Comparison of ENCODE assay signal across 1 cellular context in genomic region chr18:77138270-77138669, GRCh38.
TF ChIP-seq lines count a peak whose summit lies in the region.

No MANE protein-coding gene starts in this region.

TF ChIP-seq in WTC11, 78 proteins besides CTCF, POLR2A, EP300 and RAD21:
- no peak for TF ChIP-seq ZNF317 (CRISPR knock-in tag; IDR thresholded peaks at IDR 0.05; ENCODE audit: borderline replicate concordance, low read depth)
- no peak for TF ChIP-seq MXD4 (CRISPR knock-in tag; IDR thresholded peaks at IDR 0.05; ENCODE audit: borderline replicate concordance)
- no peak for TF ChIP-seq ATF3 (CRISPR knock-in tag; conservative IDR thresholded peaks at IDR 0.05)
- TF ChIP-seq MLX (CRISPR knock-in tag; IDR thresholded peaks at IDR 0.05), result no peak
- TF ChIP-seq NFYB (CRISPR knock-in tag; conservative IDR thresholded peaks at IDR 0.05; ENCODE audit: low read depth), result no peak
- TF ChIP-seq OVOL2 (CRISPR knock-in tag; IDR thresholded peaks at IDR 0.05; ENCODE audit: borderline replicate concordance), result no peak
- no peak for TF ChIP-seq ZNF281 (CRISPR knock-in tag; IDR thresholded peaks at IDR 0.05)
- no peak for TF ChIP-seq NR2C2 (CRISPR knock-in tag; IDR thresholded peaks at IDR 0.05)
- TF ChIP-seq STAT6 (CRISPR knock-in tag; conservative IDR thresholded peaks at IDR 0.05; ENCODE audit: low read depth), result no peak
- no peak for TF ChIP-seq NFATC4 (CRISPR knock-in tag; IDR thresholded peaks at IDR 0.05)
- TF ChIP-seq PREB (CRISPR knock-in tag; IDR thresholded peaks at IDR 0.05; ENCODE audit: borderline replicate concordance), result no peak
- TF ChIP-seq NR1H2 (CRISPR knock-in tag; IDR thresholded peaks at IDR 0.05), result no peak
- no peak for TF ChIP-seq E2F4 (CRISPR knock-in tag; IDR thresholded peaks at IDR 0.05; ENCODE audit: borderline replicate concordance, low read depth)
- no peak for TF ChIP-seq TEAD1 (CRISPR knock-in tag; IDR thresholded peaks at IDR 0.05)
- TF ChIP-seq USF2 (CRISPR knock-in tag; IDR thresholded peaks at IDR 0.05), result no peak
- TF ChIP-seq GTF2I (CRISPR knock-in tag; conservative IDR thresholded peaks at IDR 0.05), result no peak
- TF ChIP-seq GABPB1 (CRISPR knock-in tag; IDR thresholded peaks at IDR 0.05), result no peak
- no peak for TF ChIP-seq ZNF219 (CRISPR knock-in tag; IDR thresholded peaks at IDR 0.05; ENCODE audit: borderline replicate concordance)
